ENCODE assay signal across 37 cellular contexts in genomic region chrX:44829836-44830235, GRCh38. TPM values are rescaled to one million over a fixed set of nuclear protein-coding genes. Genes with fewer than 3 reads are reported as not detected.
"Had no signal": no experiment of that assay in that cellular context is flagged by ENCODE, and none has a peak within 500 bp of the region (broad histone marks: within the 10 kb centered on the region; RNA-seq: fewer than 3 reads in every experiment).

No MANE protein-coding gene starts in this region.

- H3K4me3 Mint-ChIP-seq: activated B cell treated with CpG ODN at 0.5 μM for 24 hours; activated CD4-positive, alpha-beta memory T cell treated with anti-CD3 and anti-CD28 coated beads for 36 hours; activated naive CD4-positive, alpha-beta T cell treated with anti-CD3 and anti-CD28 coated beads for 36 hours; activated T-cell treated with anti-CD3 and anti-CD28 coated beads, Interleukin-2, amount 50 U/mL, for 4 hours; activated T-helper 1 cell treated with anti-CD3 and anti-CD28 coated beads, Interleukin-12 subunit alpha, Interleukin-12 subunit beta, Interleukin-2, Interleukin-4 antibody, amounts not matched to agents 30 ng/mL and 10 ng/mL and 1 ng/mL, durations not matched to agents 14 hours and 24 hours and 36 hours; brain had no signal

- FAIRE-seq: bronchial epithelial cell had no signal

- ATAC-seq: activated naive CD4-positive, alpha-beta T cell treated with anti-CD3 and anti-CD28 coated beads, Interleukin-2, amount 50 U/mL, for 72 hours; activated T-cell treated with anti-CD3 and anti-CD28 coated beads, Interleukin-2, amount 50 U/mL, for 4 hours; PC-3 had no signal

- DNase-seq: activated B cell treated with CpG ODN at 0.5 μM for 24 hours; activated CD4-positive, alpha-beta memory T cell treated with anti-CD3 and anti-CD28 coated beads for 36 hours; activated CD4-positive, alpha-beta T cell treated with anti-CD3 and anti-CD28 coated beads for 4 hours; activated CD4-positive, alpha-beta T cell treated with anti-CD3 and anti-CD28 coated beads, Interleukin-2, amount 50 U/mL, for 1 hour; activated CD4-positive, CD25-positive, alpha-beta regulatory T cell treated with anti-CD3 and anti-CD28 coated beads, Interleukin-2, amount 50 U/mL, for 72 hours; activated CD8-positive, alpha-beta memory T cell treated with anti-CD3 and anti-CD28 coated beads, Interleukin-2, amount 50 U/mL, for 4 hours; activated gamma-delta T cell treated with Interleukin-2 at 50 U/mL for 16 hours; activated naive CD4-positive, alpha-beta T cell treated with anti-CD3 and anti-CD28 coated beads for 36 hours; activated T-cell treated with anti-CD3 and anti-CD28 coated beads for 4 hours; activated T-cell treated with anti-CD3 and anti-CD28 coated beads, Interleukin-2, amount 50 U/mL, for 4 hours; adrenal gland; caudate nucleus; cerebellar nuclear complex; Karpas-422; MG63; NCI-H1092; NCI-H1436 treated with DMSO at 0.1 percent for 48 hours; NCI-H1694 treated with DMSO at 0.1 percent for 48 hours; NCI-H2029; NCI-H510A; NCI-H526; NCI-H748 treated with DMSO at 0.1 percent for 48 hours; NK-92 treated with Interleukin-12 subunit alpha and Interleukin-12 subunit beta, amount 100 ng/mL, for 24 hours; PC-3; Peyer's patch; RPMI8226; SHP77 treated with DMSO at 0.1 percent for 48 hours; SK-N-SH; T-helper 1 cell; T-helper 2 cell; T-helper 9 cell had no signal

- H3K27me3 ChIP-seq: adrenal gland, MG63, Peyer's patch, SJSA1 had no signal

- H3K4me1 Mint-ChIP-seq: activated B cell treated with CpG ODN at 0.5 μM for 24 hours, brain had no signal

- H3K9ac ChIP-seq: SK-N-SH had no signal

- H3K9me3 Mint-ChIP-seq: activated B cell treated with CpG ODN at 0.5 μM for 24 hours; activated CD4-positive, alpha-beta memory T cell treated with anti-CD3 and anti-CD28 coated beads for 36 hours; activated naive CD4-positive, alpha-beta T cell treated with anti-CD3 and anti-CD28 coated beads for 36 hours; activated naive CD4-positive, alpha-beta T cell treated with anti-CD3 and anti-CD28 coated beads, Interleukin-2, amount 50 U/mL, for 72 hours; activated T-cell treated with anti-CD3 and anti-CD28 coated beads, Interleukin-2, amount 50 U/mL, for 4 hours; activated T-helper 1 cell treated with anti-CD3 and anti-CD28 coated beads, Interleukin-12 subunit alpha, Interleukin-12 subunit beta, Interleukin-2, Interleukin-4 antibody, amounts not matched to agents 30 ng/mL and 10 ng/mL and 1 ng/mL, durations not matched to agents 14 hours and 24 hours and 36 hours had no signal

- H3K27me3 Mint-ChIP-seq: activated B cell treated with CpG ODN at 0.5 μM for 24 hours; activated CD4-positive, alpha-beta memory T cell treated with anti-CD3 and anti-CD28 coated beads for 36 hours; brain had no signal

- H3K9me3 ChIP-seq: adrenal gland, MG63, Peyer's patch, SJSA1, SK-N-SH had no signal

- H3K36me3 Mint-ChIP-seq: activated CD4-positive, alpha-beta memory T cell treated with anti-CD3 and anti-CD28 coated beads for 36 hours; activated naive CD4-positive, alpha-beta T cell treated with anti-CD3 and anti-CD28 coated beads, Interleukin-2, amount 50 U/mL, for 72 hours; brain had no signal

- H3K4me3 ChIP-seq: adrenal gland, MG63, Peyer's patch, SJSA1 had no signal

- H3K4me1 ChIP-seq: adrenal gland, Peyer's patch, SJSA1 had no signal

- H3K4me2 ChIP-seq: SK-N-SH had no signal

- H3K27ac ChIP-seq: adrenal gland, Peyer's patch, SJSA1, VCaP had no signal

- H3K27ac Mint-ChIP-seq: activated B cell treated with CpG ODN at 0.5 μM for 24 hours; activated CD4-positive, alpha-beta memory T cell treated with anti-CD3 and anti-CD28 coated beads for 36 hours; activated naive CD4-positive, alpha-beta T cell treated with anti-CD3 and anti-CD28 coated beads for 36 hours; activated naive CD4-positive, alpha-beta T cell treated with anti-CD3 and anti-CD28 coated beads, Interleukin-2, amount 50 U/mL, for 72 hours; activated T-helper 1 cell treated with anti-CD3 and anti-CD28 coated beads, Interleukin-12 subunit alpha, Interleukin-12 subunit beta, Interleukin-2, Interleukin-4 antibody, amounts not matched to agents 30 ng/mL and 10 ng/mL and 1 ng/mL, durations not matched to agents 14 hours and 24 hours and 36 hours; brain had no signal

- H3K36me3 ChIP-seq: adrenal gland, MG63, Peyer's patch, SJSA1 had no signal

RNA-seq across cellular contexts. Expression of gene DUSP21, which starts 14.0 kb away (rescaled TPM):
- total RNA-seq: activated B cell treated with CpG ODN at 0.5 μM for 24 hours; activated CD4-positive, alpha-beta memory T cell treated with anti-CD3 and anti-CD28 coated beads for 36 hours; activated naive CD4-positive, alpha-beta T cell treated with anti-CD3 and anti-CD28 coated beads for 36 hours; activated naive CD4-positive, alpha-beta T cell treated with anti-CD3 and anti-CD28 coated beads, Interleukin-2, amount 50 U/mL, for 72 hours; activated T-cell treated with anti-CD3 and anti-CD28 coated beads, Interleukin-2, amount 50 U/mL, for 4 hours; activated T-helper 1 cell treated with anti-CD3 and anti-CD28 coated beads, Interleukin-12 subunit alpha, Interleukin-12 subunit beta, Interleukin-2, Interleukin-4 antibody, amounts not matched to agents 30 ng/mL and 10 ng/mL and 1 ng/mL, durations not matched to agents 14 hours and 24 hours and 36 hours; adrenal gland; bronchial epithelial cell; PC-3; Peyer's patch; SJSA1 had no signal
- polyA plus RNA-seq: adrenal gland, SK-N-SH had no signal
